Comparison of ENCODE assay signal across 25 cellular contexts in genomic region chr18:54327818-54328217, GRCh38. TPM values are rescaled to one million over a fixed set of nuclear protein-coding genes. Genes with fewer than 3 reads are reported as not detected.
"Had no signal": no experiment of that assay in that cellular context is flagged by ENCODE, and none has a peak within 500 bp of the region (broad histone marks: within the 10 kb centered on the region; RNA-seq: fewer than 3 reads in every experiment).

No MANE protein-coding gene starts in this region.

- H3K4me3 Mint-ChIP-seq: activated naive CD8-positive, alpha-beta T cell treated with anti-CD3 and anti-CD28 coated beads for 36 hours; activated T-cell treated with anti-CD3 and anti-CD28 coated beads, Interleukin-2, amount 50 U/mL, for 24 hours; natural killer cell; stimulated activated naive B cell treated with anti-CD40 and anti-IgM and Interleukin-4, amounts not matched to agents 10 μg/mL and 1 μg/mL and 100 μg/mL, for 72 hours had no signal

- H3K36me3 Mint-ChIP-seq: activated naive CD8-positive, alpha-beta T cell treated with anti-CD3 and anti-CD28 coated beads for 36 hours; natural killer cell; stimulated activated naive B cell treated with anti-CD40 and anti-IgM and Interleukin-4, amounts not matched to agents 10 μg/mL and 1 μg/mL and 100 μg/mL, for 72 hours had no signal

- H3K9me3 Mint-ChIP-seq: activated naive CD8-positive, alpha-beta T cell treated with anti-CD3 and anti-CD28 coated beads for 36 hours; activated T-cell treated with anti-CD3 and anti-CD28 coated beads, Interleukin-2, amount 50 U/mL, for 24 hours; activated T-helper 2 cell treated with anti-CD3 and anti-CD28 coated beads, Interferon-gamma antibody, Interleukin-2, Interleukin-4, amounts not matched to agents 10 μg/mL and 5 μg/mL and 100 μg/mL, durations not matched to agents 14 hours and 24 hours and 36 hours; natural killer cell; stimulated activated naive B cell treated with anti-CD40 and anti-IgM and Interleukin-4, amounts not matched to agents 10 μg/mL and 1 μg/mL and 100 μg/mL, for 72 hours had no signal

- H3K27me3 Mint-ChIP-seq: progenitor cell of endocrine pancreas; stimulated activated naive B cell treated with anti-CD40 and anti-IgM and Interleukin-4, amounts not matched to agents 10 μg/mL and 1 μg/mL and 100 μg/mL, for 72 hours had no signal

- H3K36me3 ChIP-seq: colonic mucosa, heart right ventricle, uterus had no signal

- H3K27ac Mint-ChIP-seq: activated naive CD8-positive, alpha-beta T cell treated with anti-CD3 and anti-CD28 coated beads for 36 hours; activated T-cell treated with anti-CD3 and anti-CD28 coated beads, Interleukin-2, amount 50 U/mL, for 24 hours; activated T-helper 2 cell treated with anti-CD3 and anti-CD28 coated beads, Interferon-gamma antibody, Interleukin-2, Interleukin-4, amounts not matched to agents 10 μg/mL and 5 μg/mL and 100 μg/mL, durations not matched to agents 14 hours and 24 hours and 36 hours; natural killer cell; progenitor cell of endocrine pancreas; stimulated activated naive B cell treated with anti-CD40 and anti-IgM and Interleukin-4, amounts not matched to agents 10 μg/mL and 1 μg/mL and 100 μg/mL, for 72 hours had no signal

- H3K27me3 ChIP-seq: colonic mucosa, dorsolateral prefrontal cortex, heart right ventricle, testis, uterus had no signal

- H3K4me1 ChIP-seq: colonic mucosa, heart right ventricle, testis, uterus had no signal

- H3K4me1 Mint-ChIP-seq: activated naive CD8-positive, alpha-beta T cell treated with anti-CD3 and anti-CD28 coated beads for 36 hours; natural killer cell had no signal

- ATAC-seq: heart right ventricle; left lobe of liver; natural killer cell; stimulated activated naive B cell treated with anti-CD40 and anti-IgM and Interleukin-4, amounts not matched to agents 10 μg/mL and 1 μg/mL and 100 μg/mL, for 72 hours had no signal

- H3K27ac ChIP-seq: colonic mucosa, dorsolateral prefrontal cortex, heart right ventricle, testis, uterus had no signal

- DNase-seq: activated CD4-positive, alpha-beta T cell treated with anti-CD3 and anti-CD28 coated beads for 1 hour; activated CD4-positive, alpha-beta T cell treated with anti-CD3 and anti-CD28 coated beads, Interleukin-2, amount 50 U/mL, for 1 hour; activated CD8-positive, alpha-beta memory T cell treated with anti-CD3 and anti-CD28 coated beads for 24 hours; activated CD8-positive, alpha-beta memory T cell treated with anti-CD3 and anti-CD28 coated beads, Interleukin-2, amount 50 U/mL, for 4 hours; activated naive CD4-positive, alpha-beta T cell treated with Interleukin-2 at 50 U/mL for 16 hours; activated naive CD8-positive, alpha-beta T cell treated with anti-CD3 and anti-CD28 coated beads for 36 hours; activated T-cell treated with anti-CD3 and anti-CD28 coated beads, Interleukin-2, amount 50 U/mL, for 24 hours; colonic mucosa; dorsolateral prefrontal cortex; heart right ventricle; kidney; natural killer cell; retina; stimulated activated CD4-positive, alpha-beta T cell treated with anti-CD3 and anti-CD28 coated beads, Interleukin-2, amount 100 ng/mL, for 48 hours; stimulated activated CD8-positive, alpha-beta memory T cell treated with anti-CD3 and anti-CD28 coated beads, Interleukin-4, amount 100 ng/mL, for 48 hours; stimulated activated naive B cell treated with anti-CD40 and anti-IgM and Interleukin-4, amounts not matched to agents 10 μg/mL and 1 μg/mL and 100 μg/mL, for 72 hours; testis; trophoblast cell; uterus had no signal

- FAIRE-seq: astrocyte had no signal

- H3K9me3 ChIP-seq: colonic mucosa, heart right ventricle, testis, uterus had no signal

- H3K4me3 ChIP-seq: colonic mucosa, dorsolateral prefrontal cortex, heart right ventricle, lung, testis, uterus had no signal

RNA-seq across cellular contexts. Expression of gene STARD6, which starts 29.8 kb away (rescaled TPM):
- total RNA-seq: activated naive CD8-positive, alpha-beta T cell treated with anti-CD3 and anti-CD28 coated beads for 36 hours; activated T-helper 2 cell treated with anti-CD3 and anti-CD28 coated beads, Interferon-gamma antibody, Interleukin-2, Interleukin-4, amounts not matched to agents 10 μg/mL and 5 μg/mL and 100 μg/mL, durations not matched to agents 14 hours and 24 hours and 36 hours; astrocyte; colonic mucosa; left lobe of liver; lung; natural killer cell; osteocyte; progenitor cell of endocrine pancreas; uterus had no signal
- polyA plus RNA-seq: heart right ventricle had no signal
